In genomic region chr19:38670921-38671398, GRCh38 we compare ENCODE assay signal across 11 cellular contexts. TPM values are rescaled to one million over a fixed set of nuclear protein-coding genes. Genes with fewer than 3 reads are reported as not detected.
DNase-seq lines count a peak whose midpoint lies in the region; ATAC-seq and TF ChIP-seq lines count a peak whose summit lies in the region.
"Had no signal": no experiment of that assay in that cellular context is flagged by ENCODE, and none has a peak within 500 bp of the region (broad histone marks: within the 10 kb centered on the region; RNA-seq: fewer than 3 reads in every experiment).

No MANE protein-coding gene starts in this region.

- BruUV-seq in A673 (replicated peaks; lab: Mats Ljungman, UMichigan): no TSS peak

- intact Hi-C loops in heart left ventricle (cut with DNase I): no loop called here
- intact Hi-C loops in prostate gland (cut with DNase I): no loop called here
- intact Hi-C loops in A673 (cut with micrococcal nuclease; ENCODE audit: unreplicated experiment): no loop called here

- H3K9me3 Mint-ChIP-seq in activated CD8-positive, alpha-beta T cell treated with anti-CD3 and anti-CD28 coated beads, Interleukin-2, amount 10 ng/mL, durations not matched to agents 7 days and 5 days (ENCODE audit: insufficient read depth): no peaks in the 10 kb centered on the region

- peak overlapping the region; percentile 34 to 91 (median 66) for H3K27ac ChIP-seq in Peyer's patch
- peak overlapping the region; percentile 81 to 99 (median 96) for H3K27ac ChIP-seq in heart left ventricle
- H3K27ac ChIP-seq in prostate gland: peak overlapping the region; percentile 89 to 95
- no peak overlapping the region for H3K27ac ChIP-seq in A673 (ENCODE audit: low read depth, low read length, poor library complexity, severe bottlenecking)
- H3K27ac ChIP-seq: WERI-Rb-1 had no signal

- DNase-seq in COLO668 (lab: John Stamatoyannopoulos, UW; ENCODE audit: unreplicated experiment): peak; percentile 34
- DNase-seq in Peyer's patch: peak in 1 of 3 donors; percentile 71
- no peak for DNase-seq in heart left ventricle
- DNase-seq in prostate gland (ENCODE audit: low spot score): no peak
- DNase-seq in activated CD8-positive, alpha-beta T cell treated with anti-CD3 and anti-CD28 coated beads, Interleukin-2, amount 10 ng/mL, durations not matched to agents 7 days and 5 days: no peak
- DNase-seq in NCI-H1417 (lab: John Stamatoyannopoulos, UW): no peak
- DNase-seq in A673 (ENCODE audit: low spot score): no peak
- DNase-seq: DMS79 treated with DMSO at 0.1 percent for 48 hours, NCI-H446, WERI-Rb-1 had no signal

- CTCF ChIA-PET in activated CD8-positive, alpha-beta T cell treated with anti-CD3 and anti-CD28 coated beads, Interleukin-2, amount 10 ng/mL, durations not matched to agents 7 days and 5 days (lab: Charles Lee): interaction anchor here (0.9 to 1.8 kb wide), 8 partner anchors 9 to 269 kb away, joined by 3 to 8 read pairs (median 3); partner anchors contain the start of genes ACTN4, FAM98C, MRPS12 and SARS2
- CTCF ChIA-PET in A673 (lab: Charles Lee): no interaction called here

- H3K4me1 ChIP-seq in Peyer's patch (peaks cover 16 to 88% (median 45%) of the 10 kb centered on the region in 4 donors), heart left ventricle (peaks cover 53 to 97% (median 91%) of the 10 kb centered on the region in 12 donors), prostate gland (replicated peaks) (peaks cover 33% of the 10 kb centered on the region), A673 (ENCODE audit: insufficient read depth, low read length, poor library complexity, severe bottlenecking) (peaks cover 36% of the 10 kb centered on the region)

- H3K27me3 Mint-ChIP-seq in activated CD8-positive, alpha-beta T cell treated with anti-CD3 and anti-CD28 coated beads, Interleukin-2, amount 10 ng/mL, durations not matched to agents 7 days and 5 days (ENCODE audit: low read depth): no peaks in the 10 kb centered on the region

- POLR2A ChIA-PET in activated CD8-positive, alpha-beta T cell treated with anti-CD3 and anti-CD28 coated beads, Interleukin-2, amount 10 ng/mL, durations not matched to agents 7 days and 5 days (lab: Charles Lee): no interaction called here
- POLR2A ChIA-PET in A673 (lab: Charles Lee; ENCODE audit: low non-redundant PET): interaction anchor here (0.5 to 0.7 kb wide), 2 partner anchors 34 to 57 kb away, joined by 3 to 4 read pairs; no protein-coding TSS in a partner anchor

- TF ChIP-seq POLR2A in Peyer's patch (IDR thresholded peaks at IDR 0.05) (no peak), heart left ventricle (IDR thresholded peaks at IDR 0.05) (no peak), prostate gland (IDR thresholded peaks at IDR 0.05) (no peak)

- H3K36me3 Mint-ChIP-seq in activated CD8-positive, alpha-beta T cell treated with anti-CD3 and anti-CD28 coated beads, Interleukin-2, amount 10 ng/mL, durations not matched to agents 7 days and 5 days (ENCODE audit: low read depth): peaks cover 42% of the 10 kb centered on the region

- TF ChIP-seq CTCF in Peyer's patch (IDR thresholded peaks at IDR 0.05): no peak
- TF ChIP-seq CTCF in heart left ventricle (IDR thresholded peaks at IDR 0.05): no peak
- TF ChIP-seq CTCF in prostate gland (IDR thresholded peaks at IDR 0.05): no peak
- no peak for TF ChIP-seq CTCF in A673 (conservative IDR thresholded peaks at IDR 0.05; ENCODE audit: low read depth, low read length)

- no peak overlapping the region for H3K4me3 ChIP-seq in Peyer's patch
- no peak overlapping the region for H3K4me3 ChIP-seq in heart left ventricle
- H3K4me3 ChIP-seq in prostate gland: no peak overlapping the region
- no peak overlapping the region for H3K4me3 ChIP-seq in A673 (ENCODE audit: low read depth, low read length, poor library complexity, severe bottlenecking)

- H3K27ac Mint-ChIP-seq in activated CD8-positive, alpha-beta T cell treated with anti-CD3 and anti-CD28 coated beads, Interleukin-2, amount 10 ng/mL, durations not matched to agents 7 days and 5 days: no peak overlapping the region

- H3K9me3 ChIP-seq in Peyer's patch (no peaks in the 10 kb centered on the region), heart left ventricle (no peaks in the 10 kb centered on the region), prostate gland (no peaks in the 10 kb centered on the region), A673 (ENCODE audit: low read depth, low read length, poor library complexity, severe bottlenecking) (no peaks in the 10 kb centered on the region)

- WGBS in heart left ventricle, 4 donors: 33 to 46% (median 39%) methylated on average over 3 of the region's 3 CpGs
- WGBS in prostate gland: 61% methylated on average over 3 of the region's 3 CpGs

- H3K4me3 Mint-ChIP-seq in activated CD8-positive, alpha-beta T cell treated with anti-CD3 and anti-CD28 coated beads, Interleukin-2, amount 10 ng/mL, durations not matched to agents 7 days and 5 days: no peak overlapping the region

- H3K27me3 ChIP-seq in Peyer's patch (no peaks in the 10 kb centered on the region), heart left ventricle (no peaks in the 10 kb centered on the region), prostate gland (replicated peaks; ENCODE audit: insufficient read depth) (no peaks in the 10 kb centered on the region), A673 (replicated peaks; ENCODE audit: insufficient read depth, low read depth, low read length, poor library complexity) (no peaks in the 10 kb centered on the region)

- peaks cover 83% of the 10 kb centered on the region for H3K4me1 Mint-ChIP-seq in activated CD8-positive, alpha-beta T cell treated with anti-CD3 and anti-CD28 coated beads, Interleukin-2, amount 10 ng/mL, durations not matched to agents 7 days and 5 days (ENCODE audit: low read depth)

- ATAC-seq in heart left ventricle: no peak
- ATAC-seq in GM21737 (IDR thresholded peaks at IDR 0.05; ENCODE audit: unreplicated experiment): no peak
- ATAC-seq in activated CD8-positive, alpha-beta T cell treated with anti-CD3 and anti-CD28 coated beads, Interleukin-2, amount 10 ng/mL, durations not matched to agents 7 days and 5 days: no peak

- H3K36me3 ChIP-seq in Peyer's patch (no peaks in the 10 kb centered on the region), heart left ventricle (peaks cover 0 to 10% (median 0%) of the 10 kb centered on the region in 9 donors), prostate gland (no peaks in the 10 kb centered on the region), A673 (ENCODE audit: insufficient read depth, low read length, poor library complexity, severe bottlenecking) (no peaks in the 10 kb centered on the region)

RNA-seq across cellular contexts. Expression of gene ACTN4, which starts 23.5 kb away (rescaled TPM):
- total RNA-seq in Peyer's patch (1,000 to 10,000 TPM in 1 of 4 donors, 100 to 1,000 TPM in 3; 360 to 1,049 (median 814) TPM), heart left ventricle (100 to 1,000 TPM; 124 to 307 (median 154) TPM), prostate gland (100 to 1,000 TPM; 312 to 330 TPM), A673 (2021) (370 and 397 TPM in 2 replicates)
- polyA plus RNA-seq in heart left ventricle: 100 to 1,000 TPM; 100 to 107 TPM
- total RNA-seq in activated CD8-positive, alpha-beta T cell treated with anti-CD3 and anti-CD28 coated beads, Interleukin-2, amount 10 ng/mL, durations not matched to agents 7 days and 5 days: 100 to 1,000 TPM; 357 to 373 TPM

RNA-seq across cellular contexts. Expression of gene EIF3K, which starts 52.0 kb away (rescaled TPM):
- total RNA-seq in Peyer's patch (100 to 1,000 TPM; 314 to 442 (median 369) TPM), heart left ventricle (1,000 to 10,000 TPM in 1 of 9 donors, 100 to 1,000 TPM in 8; 447 to 1,239 (median 596) TPM), prostate gland (100 to 1,000 TPM; 368 to 618 TPM), A673 (2021) (316 and 338 TPM in 2 replicates)
- 100 to 1,000 TPM; 761 to 801 TPM for polyA plus RNA-seq in heart left ventricle
- total RNA-seq in activated CD8-positive, alpha-beta T cell treated with anti-CD3 and anti-CD28 coated beads, Interleukin-2, amount 10 ng/mL, durations not matched to agents 7 days and 5 days: 100 to 1,000 TPM; 325 to 352 TPM

RNA-seq across cellular contexts. Expression of gene MAP4K1, which starts 53.2 kb away (rescaled TPM):
- total RNA-seq in Peyer's patch: 100 to 1,000 TPM in 1 of 4 donors, 10 to 100 TPM in 1, 1 to 10 TPM in 2; 7.0 to 116 (median 10.4) TPM
- total RNA-seq in heart left ventricle: 1 to 10 TPM; 1.2 to 9.9 (median 2.7) TPM
- 1 to 10 TPM in 1 of 2 donors, under 1 TPM in 1; 0.69 to 2.7 TPM for polyA plus RNA-seq in heart left ventricle
- 10 to 100 TPM in 1 of 2 donors, 1 to 10 TPM in 1; 1.6 to 14.1 TPM for total RNA-seq in prostate gland
- total RNA-seq in activated CD8-positive, alpha-beta T cell treated with anti-CD3 and anti-CD28 coated beads, Interleukin-2, amount 10 ng/mL, durations not matched to agents 7 days and 5 days: 100 to 1,000 TPM; 259 to 269 TPM
- 1.5 and 3.5 TPM in 2 replicates for total RNA-seq in A673 (2021)
